In genomic region chr17:81910840-81911276, GRCh38 we compare ENCODE assay signal across 8 cellular contexts. TPM values are rescaled to one million over a fixed set of nuclear protein-coding genes. Genes with fewer than 3 reads are reported as not detected.
DNase-seq lines count a peak whose midpoint lies in the region; ATAC-seq and TF ChIP-seq lines count a peak whose summit lies in the region.

No MANE protein-coding gene starts in this region.

- DNase-seq in CD14-positive monocyte (ENCODE audit: low spot score) (no peak), body of pancreas (peak in 2 of 4 donors; percentile 36 to 50), lung (ENCODE audit: low spot score) (no peak), uterus (peak in 1 of 2 donors; percentile 46), NCI-H1092 treated with DMSO at 0.1 percent for 48 hours (lab: John Stamatoyannopoulos, UW) (no peak)

- H3K4me1 ChIP-seq in body of pancreas: peaks cover 27% of the 10 kb centered on the region
- H3K4me1 ChIP-seq in lung (ENCODE audit: control insufficient read depth in 2 of 2, insufficient read depth in 2 of 2, low read length in 2 of 2): peaks cover 0 to 5% of the 10 kb centered on the region in 2 donors
- peaks cover 0 to 4% of the 10 kb centered on the region in 2 donors for H3K4me1 ChIP-seq in uterus

- H3K27me3 ChIP-seq in body of pancreas: no peaks in the 10 kb centered on the region
- no peaks in the 10 kb centered on the region for H3K27me3 ChIP-seq in lung (ENCODE audit: control insufficient read depth, insufficient read depth)
- no peaks in the 10 kb centered on the region for H3K27me3 ChIP-seq in uterus

- peak overlapping the region; percentile 87 to 94 for H3K4me3 Mint-ChIP-seq in CD14-positive monocyte

- H3K36me3 ChIP-seq in body of pancreas (replicated peaks in 1 of 2; ENCODE audit: insufficient read depth in 1 of 2, low read depth in 2 of 2) (peaks cover 6 to 16% of the 10 kb centered on the region in 2 donors), lung (ENCODE audit: control insufficient read depth in 2 of 2, insufficient read depth in 2 of 2, low read length in 2 of 2) (peaks cover 10 to 64% of the 10 kb centered on the region in 2 donors), uterus (no peaks in the 10 kb centered on the region)

- ATAC-seq in GM19452 (IDR thresholded peaks at IDR 0.05; ENCODE audit: unreplicated experiment): peak; percentile 35
- peak; percentile 26 for ATAC-seq in HG03565 (IDR thresholded peaks at IDR 0.05; ENCODE audit: unreplicated experiment)
- no peak for ATAC-seq in body of pancreas
- no peak for ATAC-seq in lung (ENCODE audit: insufficient read depth, low FRiP score)
- no peak for ATAC-seq in HG03378 (IDR thresholded peaks at IDR 0.05; ENCODE audit: unreplicated experiment)

- peaks cover 54 to 67% of the 10 kb centered on the region in 2 donors for H3K36me3 Mint-ChIP-seq in CD14-positive monocyte

- no peaks in the 10 kb centered on the region for H3K9me3 Mint-ChIP-seq in CD14-positive monocyte

- no peak for TF ChIP-seq CTCF in CD14-positive monocyte (IDR thresholded peaks at IDR 0.05)
- no peak for TF ChIP-seq CTCF in body of pancreas (IDR thresholded peaks at IDR 0.05)
- TF ChIP-seq CTCF in lung (IDR thresholded peaks at IDR 0.05; ENCODE audit: control extremely low read depth, extremely low read depth): no peak
- no peak for TF ChIP-seq CTCF in uterus (IDR thresholded peaks at IDR 0.05)

- H3K4me1 Mint-ChIP-seq in CD14-positive monocyte: peaks cover 26% of the 10 kb centered on the region

- H3K27ac Mint-ChIP-seq in CD14-positive monocyte: no peak overlapping the region

- no peaks in the 10 kb centered on the region for H3K27me3 Mint-ChIP-seq in CD14-positive monocyte (ENCODE audit: low read depth in 3 of 3)

- H3K9me3 ChIP-seq in body of pancreas (no peaks in the 10 kb centered on the region), lung (ENCODE audit: control insufficient read depth in 2 of 2, insufficient read depth in 1 of 2, low read length in 1 of 2) (no peaks in the 10 kb centered on the region), uterus (no peaks in the 10 kb centered on the region)

- 0% methylated on average over 32 of the region's 55 CpGs; no CpG with 5 or more reads in 1 of the 2 donors for WGBS in body of pancreas, 2 donors
- 0% methylated on average over 30 to 55 of the region's 55 CpGs for WGBS in lung, 2 donors

- H3K27ac ChIP-seq in body of pancreas (peak overlapping the region; percentile 59 to 78 (median 73)), lung (ENCODE audit: low read depth in 1 of 2, low read length in 1 of 2) (peak overlapping the region; percentile 62 to 77), uterus (peak overlapping the region; percentile 38 to 62)

- TF ChIP-seq POLR2A in body of pancreas (IDR thresholded peaks at IDR 0.05): no peak
- TF ChIP-seq POLR2A in uterus (IDR thresholded peaks at IDR 0.05): no peak

- intact Hi-C loops in CD14-positive monocyte (cut with micrococcal nuclease) (loop anchor here in 1 of 2 donors (10.0 kb wide), 1 partner anchor 46 kb away; the partner anchor contains the start of gene P4HB), body of pancreas (cut with DNase I) (no loop called here), uterus (cut with DNase I; ENCODE audit: low total_unique reads) (no loop called here)

- peak overlapping the region; percentile 62 to 69 for H3K4me3 ChIP-seq in body of pancreas
- H3K4me3 ChIP-seq in lung: peak overlapping the region; percentile 76
- peak overlapping the region; percentile 46 to 83 for H3K4me3 ChIP-seq in uterus

RNA-seq across cellular contexts. Expression of gene PCYT2, which starts 0.3 kb away (rescaled TPM):
- polyA plus RNA-seq in CD14-positive monocyte: 10 to 100 TPM; 10.7 to 11.0 TPM
- total RNA-seq in body of pancreas: 10 to 100 TPM; 13.0 to 25.1 TPM
- total RNA-seq in lung: 10 to 100 TPM; 23.0 to 81.3 TPM
- polyA plus RNA-seq in lung: 10 to 100 TPM; 53.8 to 91.6 TPM
- total RNA-seq in uterus: 10 to 100 TPM in 3 of 4 donors, 1 to 10 TPM in 1; 4.1 to 27.7 (median 18.8) TPM

RNA-seq across cellular contexts. Expression of gene SIRT7, which starts 7.1 kb away (rescaled TPM):
- polyA plus RNA-seq in CD14-positive monocyte (10 to 100 TPM; 22.5 to 23.7 TPM), lung (10 to 100 TPM; 30.5 to 35.3 TPM)
- total RNA-seq in body of pancreas (10 to 100 TPM; 23.9 to 48.5 TPM), lung (10 to 100 TPM; 14.7 to 43.4 TPM), uterus (10 to 100 TPM in 3 of 4 donors, under 1 TPM in 1; 0.77 to 87.1 (median 14.6) TPM)

RNA-seq across cellular contexts. Expression of gene NPB, which starts 8.8 kb away (rescaled TPM):
- polyA plus RNA-seq in CD14-positive monocyte (under 1 TPM in 1 of 2 donors, not detected in 1; 0.16 TPM), lung (under 1 TPM; 0.41 to 0.44 TPM)
- total RNA-seq in body of pancreas (1 to 10 TPM in 1 of 2 donors, under 1 TPM in 1; 0.66 to 1.8 TPM), lung (under 1 TPM; 0.48 to 0.55 TPM), uterus (1 to 10 TPM in 2 of 4 donors, not detected in 2; 2.0 to 2.1 TPM)

RNA-seq across cellular contexts. Expression of gene MAFG, which starts 16.7 kb away (rescaled TPM):
- polyA plus RNA-seq in CD14-positive monocyte: 1 to 10 TPM; 7.4 to 7.6 TPM
- 10 to 100 TPM in 1 of 2 donors, 1 to 10 TPM in 1; 8.3 to 14.5 TPM for total RNA-seq in body of pancreas
- 10 to 100 TPM; 11.9 to 33.3 TPM for total RNA-seq in lung
- polyA plus RNA-seq in lung: 10 to 100 TPM; 17.2 to 29.3 TPM
- 10 to 100 TPM in 3 of 4 donors, 1 to 10 TPM in 1; 9.7 to 23.1 (median 12.7) TPM for total RNA-seq in uterus

RNA-seq across cellular contexts. Expression of gene ANAPC11, which starts 19.3 kb away (rescaled TPM):
- 100 to 1,000 TPM; 397 to 512 TPM for polyA plus RNA-seq in CD14-positive monocyte
- 100 to 1,000 TPM in 1 of 2 donors, 10 to 100 TPM in 1; 58.1 to 111 TPM for total RNA-seq in body of pancreas
- 100 to 1,000 TPM in 1 of 2 donors, 10 to 100 TPM in 1; 36.0 to 132 TPM for total RNA-seq in lung
- polyA plus RNA-seq in lung: 100 to 1,000 TPM; 236 to 293 TPM
- total RNA-seq in uterus: 10 to 100 TPM; 45.9 to 72.6 (median 61.5) TPM

Comparison
In these comparisons a context has a peak if more than half of its experiments do, and no peak if none do; other contexts are left out.
1. ATAC-seq: peak in GM19452 (single experiment) and HG03565 (single experiment); none in body of pancreas (single experiment), lung (single experiment) and HG03378 (single experiment).
2. Peak in every context shown above with its lines, with median percentiles within 50 percentile points of each other: H3K27ac ChIP-seq and H3K4me3 ChIP-seq.